ENCODE assay signal across 8 cellular contexts in the genomic region with DNA sequence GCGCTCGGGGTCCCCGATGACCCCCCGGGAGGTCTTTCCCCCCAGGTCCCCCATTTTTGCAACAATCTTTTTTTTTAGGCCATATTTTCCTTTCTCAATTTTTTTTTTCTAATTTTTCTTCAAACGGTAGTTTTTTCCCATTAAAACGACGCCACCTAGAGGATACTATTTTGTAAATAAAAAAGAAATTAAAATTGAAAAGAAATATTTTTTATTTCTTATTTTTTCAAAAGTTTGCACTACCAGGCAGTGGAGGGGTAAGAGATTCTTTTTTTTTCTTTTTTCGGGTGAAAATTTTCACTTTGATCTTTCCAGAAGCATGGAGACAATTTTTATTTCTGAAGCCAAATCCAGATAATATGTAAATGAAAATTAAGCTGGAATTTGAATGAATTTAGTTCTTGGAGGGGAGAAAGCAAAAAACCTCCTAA. TPM values are rescaled to one million over a fixed set of nuclear protein-coding genes. Genes with fewer than 3 reads are reported as not detected.
DNase-seq lines count a peak whose midpoint lies in the region; ATAC-seq and TF ChIP-seq lines count a peak whose summit lies in the region.

No MANE protein-coding gene starts in this region.

- H3K9me3 Mint-ChIP-seq in T-helper 1 cell treated with Interleukin-12 subunit alpha and Interleukin-12 subunit beta and Interleukin-4 antibody, amounts not matched to agents 30 μg/mL and 1 μg/mL, for 36 hours = no peaks in the 10 kb centered on the region
- no peaks in the 10 kb centered on the region for H3K9me3 Mint-ChIP-seq in effector memory CD8-positive, alpha-beta T cell
- H3K9me3 Mint-ChIP-seq in nephron = no peaks in the 10 kb centered on the region

- DNase-seq in T-helper 1 cell = no peak
- DNase-seq in OCI-LY7 (ENCODE audit: low spot score) = peak; percentile 48
- DNase-seq in effector memory CD8-positive, alpha-beta T cell = no peak
- no peak for DNase-seq in HuH-7 (ENCODE audit: low spot score)
- DNase-seq in SIG-M5 treated with dmso at 0.1 percent for 504 hours (lab: John Stamatoyannopoulos, UW; ENCODE audit: unreplicated experiment) = no peak

- no peaks in the 10 kb centered on the region for H3K79me2 ChIP-seq in OCI-LY7 (ENCODE audit: insufficient read depth, low read depth, low read length)

- H3K4me1 ChIP-seq in OCI-LY7 (ENCODE audit: insufficient read depth, low read length, poor library complexity, severe bottlenecking) = no peaks in the 10 kb centered on the region

- peak overlapping the region; percentile 91 for H3K4me3 Mint-ChIP-seq in T-helper 1 cell treated with Interleukin-12 subunit alpha and Interleukin-12 subunit beta and Interleukin-4 antibody, amounts not matched to agents 30 μg/mL and 1 μg/mL, for 36 hours
- peak overlapping the region; percentile 88 to 97 for H3K4me3 Mint-ChIP-seq in effector memory CD8-positive, alpha-beta T cell
- H3K4me3 Mint-ChIP-seq in nephron = peak overlapping the region; percentile 98 to 99 (median 99)

- peak overlapping the region; percentile 71 for H3K4me3 ChIP-seq in OCI-LY7 (ENCODE audit: low read depth, low read length, poor library complexity, severe bottlenecking)

- ATAC-seq in effector memory CD8-positive, alpha-beta T cell (replicated peaks) = no peak
- no peak for ATAC-seq in GM19455 (IDR thresholded peaks at IDR 0.05; ENCODE audit: unreplicated experiment)

- peak overlapping the region; percentile 75 for H3K4me2 ChIP-seq in OCI-LY7 (ENCODE audit: low read length)

- no peak overlapping the region for H3K27ac Mint-ChIP-seq in T-helper 1 cell treated with Interleukin-12 subunit alpha and Interleukin-12 subunit beta and Interleukin-4 antibody, amounts not matched to agents 30 μg/mL and 1 μg/mL, for 36 hours
- H3K27ac Mint-ChIP-seq in effector memory CD8-positive, alpha-beta T cell = peak overlapping the region; percentile 64 to 90
- peak overlapping the region; percentile 100 for H3K27ac Mint-ChIP-seq in nephron

- H3K36me3 Mint-ChIP-seq in T-helper 1 cell treated with Interleukin-12 subunit alpha and Interleukin-12 subunit beta and Interleukin-4 antibody, amounts not matched to agents 30 μg/mL and 1 μg/mL, for 36 hours (ENCODE audit: low read depth) = no peaks in the 10 kb centered on the region
- peaks cover 4% of the 10 kb centered on the region for H3K36me3 Mint-ChIP-seq in effector memory CD8-positive, alpha-beta T cell (ENCODE audit: insufficient read depth)
- H3K36me3 Mint-ChIP-seq in nephron (ENCODE audit: low read depth) = peaks cover 26% of the 10 kb centered on the region

- H4K20me1 ChIP-seq in OCI-LY7 (ENCODE audit: insufficient read depth, low read length) = no peaks in the 10 kb centered on the region

- no TSS peak for BruUV-seq in OCI-LY7 (replicated peaks; lab: Mats Ljungman, UMichigan)

- peaks cover 7% of the 10 kb centered on the region for H3K4me1 Mint-ChIP-seq in T-helper 1 cell treated with Interleukin-12 subunit alpha and Interleukin-12 subunit beta and Interleukin-4 antibody, amounts not matched to agents 30 μg/mL and 1 μg/mL, for 36 hours (ENCODE audit: low read depth)
- peaks cover 3 to 6% of the 10 kb centered on the region in 2 donors for H3K4me1 Mint-ChIP-seq in effector memory CD8-positive, alpha-beta T cell (ENCODE audit: low read depth in 2 of 2)
- peaks cover 51% of the 10 kb centered on the region for H3K4me1 Mint-ChIP-seq in nephron

- peak overlapping the region; percentile 99 for H2AFZ ChIP-seq in OCI-LY7 (ENCODE audit: low read length)

- no peak overlapping the region for H3K27ac ChIP-seq in OCI-LY7 (ENCODE audit: low read depth, low read length, poor library complexity, severe bottlenecking)

- peak; percentile 80 for TF ChIP-seq CTCF in OCI-LY7 (conservative IDR thresholded peaks at IDR 0.05; ENCODE audit: low read length)
- TF ChIP-seq CTCF in nephron (IDR thresholded peaks at IDR 0.05; ENCODE audit: unreplicated experiment in 3 of 3) = peak; percentile 50 to 67 (median 54)

- CTCF ChIA-PET in OCI-LY7 (lab: Charles Lee; ENCODE audit: unreplicated experiment) = no interaction called here

- POLR2A ChIA-PET in OCI-LY7 (lab: Charles Lee) = no interaction called here

- intact Hi-C loops in OCI-LY7 (cut with micrococcal nuclease; ENCODE audit: unreplicated experiment) = no loop called here

- no peaks in the 10 kb centered on the region for H3K36me3 ChIP-seq in OCI-LY7 (ENCODE audit: insufficient read depth, low read length)

- no peaks in the 10 kb centered on the region for H3K9me2 ChIP-seq in OCI-LY7 (ENCODE audit: insufficient read depth, low read length)

- no peaks in the 10 kb centered on the region for H3K9me3 ChIP-seq in OCI-LY7 (ENCODE audit: low read length)

- H3K27me3 Mint-ChIP-seq in T-helper 1 cell treated with Interleukin-12 subunit alpha and Interleukin-12 subunit beta and Interleukin-4 antibody, amounts not matched to agents 30 μg/mL and 1 μg/mL, for 36 hours (ENCODE audit: low read depth) = peaks cover 55% of the 10 kb centered on the region
- peaks cover 18 to 41% of the 10 kb centered on the region in 2 donors for H3K27me3 Mint-ChIP-seq in effector memory CD8-positive, alpha-beta T cell
- no peaks in the 10 kb centered on the region for H3K27me3 Mint-ChIP-seq in nephron (ENCODE audit: low read depth)

RNA-seq across cellular contexts. Expression of a gene that starts 0.7 kb away (rescaled TPM):
- not detected in 2 replicates for total RNA-seq in OCI-LY7 (2014; rRNA removed; shearing (Covaris generic))
- not detected in 2 replicates for total RNA-seq in OCI-LY7 (2022)
